Comparison of ENCODE assay signal across 8 cellular contexts in the genomic region with DNA sequence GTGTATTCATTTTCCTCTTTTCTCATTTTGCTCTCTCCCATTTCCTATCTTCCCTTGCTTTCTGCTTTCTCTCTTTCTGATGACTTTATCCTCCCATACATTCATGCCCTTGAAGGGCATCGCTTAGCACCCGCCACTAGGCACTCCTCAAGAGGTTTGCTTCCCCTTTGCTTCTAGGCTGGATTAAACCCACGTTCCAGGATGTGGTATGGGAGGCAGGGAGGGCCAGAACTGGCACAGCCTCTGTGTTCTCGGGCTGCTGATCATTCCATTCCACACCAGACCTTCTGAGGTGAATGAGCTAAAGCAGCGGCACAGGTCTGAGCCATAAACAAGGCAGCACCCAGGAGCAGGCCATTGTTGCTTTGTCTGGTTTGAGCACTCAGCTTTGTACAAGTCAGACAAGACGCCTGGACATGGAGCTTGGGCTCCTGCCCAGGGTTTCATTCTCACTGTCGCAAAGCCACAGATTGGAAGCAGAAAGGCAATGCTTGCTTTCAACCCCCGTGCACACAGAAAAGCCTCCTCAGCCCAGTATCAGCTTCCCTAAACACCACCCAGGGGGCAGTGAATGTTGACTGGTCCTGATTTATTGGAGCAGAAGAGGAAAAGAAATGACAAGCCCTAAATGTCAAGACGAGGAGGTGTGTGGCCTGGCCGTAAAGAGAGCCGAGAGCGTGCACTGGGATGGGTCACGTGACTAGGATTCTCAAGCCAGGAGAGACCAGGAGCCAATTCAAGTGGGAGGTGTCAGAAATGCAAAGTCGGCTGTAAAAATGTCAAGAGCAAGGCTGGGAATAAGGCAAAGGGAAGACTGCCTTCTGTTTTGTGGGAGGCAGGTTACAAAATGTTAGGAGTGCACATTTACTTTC.
DNase-seq lines count a peak whose midpoint lies in the region; ATAC-seq lines count a peak whose summit lies in the region.

No MANE protein-coding gene starts in this region.

- H3K9me3 Mint-ChIP-seq in activated CD4-positive, alpha-beta T cell treated with anti-CD3 and anti-CD28 coated beads, Interleukin-2, amount 10 ng/mL, durations not matched to agents 7 days and 5 days = no peaks in the 10 kb centered on the region

- H3K27me3 Mint-ChIP-seq in activated CD4-positive, alpha-beta T cell treated with anti-CD3 and anti-CD28 coated beads, Interleukin-2, amount 10 ng/mL, durations not matched to agents 7 days and 5 days = no peaks in the 10 kb centered on the region

- DNase-seq in NCI-H187 treated with DMSO at 0.1 percent for 48 hours (lab: John Stamatoyannopoulos, UW) (peak; percentile 74), lung microvascular endothelial cell (ENCODE audit: low read depth in 2 of 2) (peak; percentile 24 to 26)
- DNase-seq in activated CD4-positive, alpha-beta T cell treated with anti-CD3 and anti-CD28 coated beads, Interleukin-2, amount 10 ng/mL, durations not matched to agents 7 days and 5 days = no peak

- H3K36me3 Mint-ChIP-seq in activated CD4-positive, alpha-beta T cell treated with anti-CD3 and anti-CD28 coated beads, Interleukin-2, amount 10 ng/mL, durations not matched to agents 7 days and 5 days (ENCODE audit: low read depth) = no peaks in the 10 kb centered on the region

- CTCF ChIA-PET in activated CD4-positive, alpha-beta T cell treated with anti-CD3 and anti-CD28 coated beads, Interleukin-2, amount 10 ng/mL, durations not matched to agents 7 days and 5 days (lab: Charles Lee) = interaction anchor here (0.7 to 1.3 kb wide), 4 partner anchors 10 to 85 kb away, joined by 3 to 4 read pairs (median 3); no protein-coding TSS in a partner anchor

- no peak overlapping the region for H3K4me3 Mint-ChIP-seq in activated CD4-positive, alpha-beta T cell treated with anti-CD3 and anti-CD28 coated beads, Interleukin-2, amount 10 ng/mL, durations not matched to agents 7 days and 5 days

- no peak for ATAC-seq in activated CD4-positive, CD25-positive, alpha-beta regulatory T cell treated with anti-CD3 and anti-CD28 coated beads, Interleukin-2, amount 50 U/mL, for 24 hours
- no peak for ATAC-seq in GM21786 (IDR thresholded peaks at IDR 0.05; ENCODE audit: unreplicated experiment)
- no peak for ATAC-seq in HG03457 (IDR thresholded peaks at IDR 0.05; ENCODE audit: unreplicated experiment)

- H3K27ac ChIP-seq in cingulate gyrus (ENCODE audit: low read depth, low read length) = peak overlapping the region; percentile 89
- H3K27ac ChIP-seq in temporal lobe (ENCODE audit: low read depth, low read length) = peak overlapping the region; percentile 67

- POLR2A ChIA-PET in activated CD4-positive, alpha-beta T cell treated with anti-CD3 and anti-CD28 coated beads, Interleukin-2, amount 10 ng/mL, durations not matched to agents 7 days and 5 days (lab: Charles Lee) = no interaction called here

- no peaks in the 10 kb centered on the region for H3K4me1 Mint-ChIP-seq in activated CD4-positive, alpha-beta T cell treated with anti-CD3 and anti-CD28 coated beads, Interleukin-2, amount 10 ng/mL, durations not matched to agents 7 days and 5 days

- no peak overlapping the region for H3K27ac Mint-ChIP-seq in activated CD4-positive, alpha-beta T cell treated with anti-CD3 and anti-CD28 coated beads, Interleukin-2, amount 10 ng/mL, durations not matched to agents 7 days and 5 days
